ENCODE assay signal across 8 cellular contexts in the genomic region with DNA sequence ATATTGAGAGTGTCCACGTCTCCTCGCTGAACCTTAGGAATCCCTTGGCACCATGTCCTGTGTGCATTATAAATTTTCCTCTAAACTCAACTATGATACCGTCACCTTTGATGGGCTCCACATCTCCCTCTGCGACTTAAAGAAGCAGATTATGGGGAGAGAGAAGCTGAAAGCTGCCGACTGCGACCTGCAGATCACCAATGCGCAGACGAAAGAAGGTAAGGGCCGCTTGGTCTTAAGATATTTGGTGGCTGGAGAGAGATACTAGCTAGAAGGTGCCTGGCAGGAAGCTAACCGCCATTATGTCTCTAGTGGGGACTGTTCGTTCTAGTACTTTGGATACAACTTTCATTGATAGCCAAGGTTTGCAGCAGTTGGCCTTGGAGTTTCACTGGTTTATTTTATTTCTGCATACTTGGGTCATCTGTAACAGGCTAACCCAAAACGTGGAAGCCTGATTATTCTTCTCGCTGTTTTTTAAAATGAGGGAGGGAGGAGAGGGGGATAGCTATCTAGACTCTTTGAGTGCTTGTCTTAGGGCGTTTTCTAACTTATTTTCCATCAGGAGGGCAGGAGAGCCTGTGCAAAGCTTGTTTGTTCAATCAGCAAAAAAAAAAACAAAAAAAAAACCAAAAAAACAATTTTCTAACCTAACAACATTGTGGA. TPM values are rescaled to one million over a fixed set of nuclear protein-coding genes. Genes with fewer than 3 reads are reported as not detected.
DNase-seq lines count a peak whose midpoint lies in the region; TF ChIP-seq lines count a peak whose summit lies in the region.

No MANE protein-coding gene starts in this region.

- no peak overlapping the region for H2AFZ ChIP-seq in ACC112 (ENCODE audit: low read length, unreplicated experiment)
- no peak overlapping the region for H2AFZ ChIP-seq in mesenchymal stem cell (ENCODE audit: low read depth, low read length)

- no peak overlapping the region for H4K8ac ChIP-seq in mesenchymal stem cell (ENCODE audit: low read length)

- no peaks in the 10 kb centered on the region for H3K79me1 ChIP-seq in mesenchymal stem cell (replicated peaks; ENCODE audit: low read length, poor library complexity, severe bottlenecking)

- DNase-seq in GM12865 (ENCODE audit: low read depth) (peak; percentile 51), Peyer's patch (peak in 1 of 3 donors; percentile 53), chondrocyte (ENCODE audit: low spot score) (no peak), mesenchymal stem cell (peak; percentile 48), uterus (no peak), NCI-H446 treated with DMSO at 0.1 percent for 48 hours (lab: John Stamatoyannopoulos, UW) (no peak)
- no peak for DNase-seq in stimulated activated naive CD4-positive, alpha-beta T cell treated with Interleukin-2 at 50 U/mL for 16 hours (lab: John Stamatoyannopoulos, UW)

- no peaks in the 10 kb centered on the region for H3K9me3 Mint-ChIP-seq in chondrocyte (ENCODE audit: low read depth)

- H3K36me3 ChIP-seq in ACC112 (ENCODE audit: insufficient read depth, low read length) (peaks cover 5% of the 10 kb centered on the region; the same call in 1 of the 2 replicates), Peyer's patch (no peaks in the 10 kb centered on the region), mesenchymal stem cell (ENCODE audit: control insufficient read depth in 1 of 2, insufficient read depth in 2 of 2, low read depth in 1 of 2, low read length in 2 of 2) (peaks cover 0 to under 1% of the 10 kb centered on the region in 2 experiments), uterus (no peaks in the 10 kb centered on the region)

- H3K4me3 Mint-ChIP-seq in chondrocyte (ENCODE audit: unreplicated experiment): peak overlapping the region; percentile 100

- no peak overlapping the region for H2BK15ac ChIP-seq in mesenchymal stem cell (ENCODE audit: low read depth, poor library complexity, severe bottlenecking)

- H3K4ac ChIP-seq in mesenchymal stem cell (ENCODE audit: low read depth in 1 of 2, low read length in 2 of 2): peak overlapping the region in 1 of 2 experiments; percentile 73

- peak overlapping the region; percentile 64 for H3K4me2 ChIP-seq in mesenchymal stem cell (ENCODE audit: low read length, poor library complexity, severe bottlenecking)

- H3K79me2 ChIP-seq in ACC112 (ENCODE audit: control insufficient read depth, insufficient read depth, low read length, unreplicated experiment): peaks cover 64% of the 10 kb centered on the region

- H3K4me3 ChIP-seq in ACC112 (ENCODE audit: low read depth, low read length) (peak overlapping the region; percentile 91), GM12865 (ENCODE audit: low read depth, low read length) (peak overlapping the region; percentile 92), Peyer's patch (peak overlapping the region; percentile 79 to 97 (median 88)), mesenchymal stem cell (ENCODE audit: insufficient read depth in 1 of 2, low read depth in 1 of 2, low read length in 2 of 2) (peak overlapping the region; percentile 85 to 99), uterus (peak overlapping the region; percentile 90 to 96)

- no peak for TF ChIP-seq CTCF in GM12865 (IDR thresholded peaks at IDR 0.05; ENCODE audit: insufficient read depth, low read depth, low read length, missing control alignments)
- no peak for TF ChIP-seq CTCF in Peyer's patch (IDR thresholded peaks at IDR 0.05)
- TF ChIP-seq CTCF in chondrocyte (IDR thresholded peaks at IDR 0.05): no peak
- TF ChIP-seq CTCF in uterus (IDR thresholded peaks at IDR 0.05): no peak

- H3K4me1 ChIP-seq in ACC112 (ENCODE audit: control insufficient read depth, insufficient read depth, low read length, unreplicated experiment): peaks cover 31% of the 10 kb centered on the region
- H3K4me1 ChIP-seq in Peyer's patch: peaks cover 0 to 33% (median 11%) of the 10 kb centered on the region in 4 donors
- H3K4me1 ChIP-seq in mesenchymal stem cell (ENCODE audit: control insufficient read depth, insufficient read depth, low read depth, low read length): peaks cover 10% of the 10 kb centered on the region
- H3K4me1 ChIP-seq in uterus: peaks cover 0 to 6% of the 10 kb centered on the region in 2 donors

- no peak overlapping the region for H2BK120ac ChIP-seq in mesenchymal stem cell (ENCODE audit: low read depth, low read length)

- under 1% methylated on average over 11 of the region's 14 CpGs for WGBS in mesenchymal stem cell

- no peak overlapping the region for H2BK12ac ChIP-seq in mesenchymal stem cell (ENCODE audit: low read length in 2 of 2)

- peak overlapping the region; percentile 96 for H3K27ac ChIP-seq in ACC112 (ENCODE audit: low read depth, low read length)
- peak overlapping the region; percentile 97 to 100 (median 100) for H3K27ac ChIP-seq in Peyer's patch
- H3K27ac ChIP-seq in mesenchymal stem cell (ENCODE audit: low read length, poor library complexity, severe bottlenecking): peak overlapping the region; percentile 30
- H3K27ac ChIP-seq in uterus: peak overlapping the region; percentile 99

- peak overlapping the region; percentile 100 for H3K9ac ChIP-seq in mesenchymal stem cell (ENCODE audit: low read length)

- no peaks in the 10 kb centered on the region for H3K27me3 Mint-ChIP-seq in chondrocyte (ENCODE audit: low read depth)

- H3K4me1 Mint-ChIP-seq in chondrocyte (ENCODE audit: low read depth): peaks cover 44% of the 10 kb centered on the region

- H3K14ac ChIP-seq in mesenchymal stem cell (ENCODE audit: low read length in 2 of 2): no peak overlapping the region

- no peaks in the 10 kb centered on the region for H3K27me3 ChIP-seq in ACC112 (ENCODE audit: insufficient read depth, low read length)
- H3K27me3 ChIP-seq in Peyer's patch: no peaks in the 10 kb centered on the region
- no peaks in the 10 kb centered on the region for H3K27me3 ChIP-seq in mesenchymal stem cell (ENCODE audit: control insufficient read depth in 1 of 2, insufficient read depth in 1 of 2, low read length in 2 of 2)
- no peaks in the 10 kb centered on the region for H3K27me3 ChIP-seq in uterus

- no peak for TF ChIP-seq POLR2A in Peyer's patch (IDR thresholded peaks at IDR 0.05)
- TF ChIP-seq POLR2A in uterus (IDR thresholded peaks at IDR 0.05): no peak

- no peak overlapping the region for H2BK5ac ChIP-seq in mesenchymal stem cell (ENCODE audit: low read depth, low read length, poor library complexity, severe bottlenecking)

- no peak overlapping the region for H4K91ac ChIP-seq in mesenchymal stem cell (ENCODE audit: low read length)

- no peak overlapping the region for H2AK5ac ChIP-seq in mesenchymal stem cell (ENCODE audit: low read length, severe bottlenecking)

- H3K23ac ChIP-seq in mesenchymal stem cell (ENCODE audit: low read length in 2 of 2): peak overlapping the region in 1 of 2 experiments; percentile 24

- H3K9me3 ChIP-seq in Peyer's patch: no peaks in the 10 kb centered on the region
- H3K9me3 ChIP-seq in mesenchymal stem cell (ENCODE audit: control insufficient read depth, low read length): no peaks in the 10 kb centered on the region
- H3K9me3 ChIP-seq in uterus: no peaks in the 10 kb centered on the region

- peak overlapping the region in 1 of 2 experiments; percentile 40 for H3K18ac ChIP-seq in mesenchymal stem cell (ENCODE audit: low read depth in 1 of 2, low read length in 2 of 2)

- H3K36me3 Mint-ChIP-seq in chondrocyte (ENCODE audit: low read depth): peaks cover 4% of the 10 kb centered on the region

- intact Hi-C loops in uterus (cut with DNase I; ENCODE audit: low total_unique reads): no loop called here

- H3K27ac Mint-ChIP-seq in chondrocyte (ENCODE audit: unreplicated experiment): peak overlapping the region; percentile 89

RNA-seq across cellular contexts. Expression of gene RBBP6, which starts 1.3 kb away (rescaled TPM):
- total RNA-seq in Peyer's patch (10 to 100 TPM; 36.4 to 67.9 (median 54.7) TPM), chondrocyte (30.9 to 40.8 TPM (median 33.0 TPM) in 3 replicates), uterus (10 to 100 TPM; 48.7 to 89.1 (median 77.7) TPM)
- polyA plus RNA-seq in mesenchymal stem cell (2013, experiment 1 of 2): 30.1 TPM
- 30.6 TPM for polyA plus RNA-seq in mesenchymal stem cell (2013, experiment 2 of 2)

Comparison
In these comparisons a context has a peak if more than half of its experiments do, and no peak if none do; other contexts are left out.
1. H3K27ac ChIP-seq: peak in every context shown above with its lines; median percentile 100 in Peyer's patch; 99 in uterus; 96 in ACC112; 30 in mesenchymal stem cell.
2. DNase-seq: peak in GM12865 (single experiment) and mesenchymal stem cell (single experiment); none in chondrocyte (single experiment), uterus (0 of 2), stimulated activated naive CD4-positive, alpha-beta T cell treated with Interleukin-2 at 50 U/mL for 16 hours (single experiment) and NCI-H446 treated with DMSO at 0.1 percent for 48 hours (single experiment).
3. Peak in every context shown above with its lines, with median percentiles within 50 percentile points of each other: H3K4me3 ChIP-seq.